8 cellular contexts compared by ENCODE assay signal in the genomic region with DNA sequence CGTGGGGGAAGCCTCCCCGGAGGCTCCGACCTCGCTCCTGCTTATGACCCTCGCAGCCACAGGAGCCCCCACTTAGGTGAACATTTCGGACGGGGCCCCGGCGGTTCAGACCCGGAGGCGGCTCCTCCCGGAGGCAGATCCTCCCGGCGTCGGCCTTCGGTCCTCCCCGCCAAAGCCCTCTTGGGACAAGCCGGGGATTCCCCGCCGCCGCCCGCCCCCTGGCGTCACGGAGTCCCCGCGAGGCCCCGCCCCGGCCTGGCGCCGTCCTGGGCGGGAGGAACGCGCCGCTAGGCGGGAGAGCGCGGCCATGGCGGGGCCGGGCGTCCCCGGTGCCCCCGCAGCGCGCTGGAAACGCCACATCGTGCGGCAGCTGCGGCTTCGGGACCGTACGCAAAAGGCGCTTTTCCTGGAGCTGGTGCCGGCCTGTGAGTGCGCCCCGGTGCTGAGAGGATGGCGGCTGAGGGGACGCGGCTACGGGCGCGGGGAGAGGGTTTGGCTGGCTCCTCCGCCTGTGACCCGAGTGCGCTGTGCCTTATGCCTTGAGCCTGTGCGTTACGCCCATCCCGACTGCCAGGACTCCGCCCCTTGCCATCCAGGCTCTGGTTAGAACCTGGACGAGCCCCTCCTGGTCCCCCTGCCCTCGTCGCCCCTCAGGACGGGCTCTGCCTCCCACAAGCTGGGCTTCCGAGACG. TPM values are rescaled to one million over a fixed set of nuclear protein-coding genes. Genes with fewer than 3 reads are reported as not detected.
DNase-seq lines count a peak whose midpoint lies in the region; ATAC-seq, FAIRE-seq and TF ChIP-seq lines count a peak whose summit lies in the region.

A gene with protein sequence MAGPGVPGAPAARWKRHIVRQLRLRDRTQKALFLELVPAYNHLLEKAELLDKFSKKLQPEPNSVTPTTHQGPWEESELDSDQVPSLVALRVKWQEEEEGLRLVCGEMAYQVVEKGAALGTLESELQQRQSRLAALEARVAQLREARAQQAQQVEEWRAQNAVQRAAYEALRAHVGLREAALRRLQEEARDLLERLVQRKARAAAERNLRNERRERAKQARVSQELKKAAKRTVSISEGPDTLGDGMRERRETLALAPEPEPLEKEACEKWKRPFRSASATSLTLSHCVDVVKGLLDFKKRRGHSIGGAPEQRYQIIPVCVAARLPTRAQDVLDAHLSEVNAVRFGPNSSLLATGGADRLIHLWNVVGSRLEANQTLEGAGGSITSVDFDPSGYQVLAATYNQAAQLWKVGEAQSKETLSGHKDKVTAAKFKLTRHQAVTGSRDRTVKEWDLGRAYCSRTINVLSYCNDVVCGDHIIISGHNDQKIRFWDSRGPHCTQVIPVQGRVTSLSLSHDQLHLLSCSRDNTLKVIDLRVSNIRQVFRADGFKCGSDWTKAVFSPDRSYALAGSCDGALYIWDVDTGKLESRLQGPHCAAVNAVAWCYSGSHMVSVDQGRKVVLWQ (plus strand): TSS at position 273 of the 692 bp plus-strand sequence. CDS start 35 bp downstream, at position 308.

- peak; percentile 53 for ATAC-seq in HG03064 (IDR thresholded peaks at IDR 0.05; ENCODE audit: low read depth, unreplicated experiment)

- in situ Hi-C loops in ACHN (cut with HindIII; ENCODE audit: low pct_ligation_motif_present, low pct_unique_long_range_greater_than_20kb, low sequenced_read_pairs): loop anchor here (10.0 kb wide), 1 partner anchor 59 kb away; a partner anchor contains a TSS

- no peak for FAIRE-seq in keratinocyte (lab: Jason Lieb, UNC)

- H3K79me2 ChIP-seq in keratinocyte (ENCODE audit: control insufficient read depth, insufficient read depth, low read length): peaks cover 18% of the 10 kb centered on the region

- H4K20me1 ChIP-seq in keratinocyte (ENCODE audit: control insufficient read depth, extremely low read depth, insufficient read depth, low read length): no peaks in the 10 kb centered on the region

- H2AFZ ChIP-seq in keratinocyte (ENCODE audit: control insufficient read depth, low read length): peak within 1 kb of the TSS; percentile 93

- peaks cover 3 to 8% of the 10 kb centered on the region in 2 experiments for H3K36me3 ChIP-seq in keratinocyte (ENCODE audit: control insufficient read depth in 2 of 2, extremely low read depth in 1 of 2, insufficient read depth in 2 of 2, low read length in 2 of 2)

- TF ChIP-seq POLR2A in GM18526 (IDR thresholded peaks at IDR 0.05; ENCODE audit: extremely low read depth, insufficient read length): peak; percentile 45

- H3K4me1 ChIP-seq in keratinocyte (ENCODE audit: control insufficient read depth, extremely low read depth, insufficient read depth, low read length): peaks cover 23% of the 10 kb centered on the region

- TF ChIP-seq CTCF in keratinocyte (optimal IDR thresholded peaks at IDR 0.05 in 1 of 3, IDR thresholded peaks at IDR 0.05 in 1 of 3, conservative IDR thresholded peaks at IDR 0.05 in 1 of 3; ENCODE audit: extremely low read depth in 1 of 3, insufficient read depth in 2 of 3, low read length in 3 of 3): peak in 1 of 3 experiments; percentile 8

- H3K9ac ChIP-seq in keratinocyte (ENCODE audit: control insufficient read depth, extremely low read depth, insufficient read depth, low read length): peak within 1 kb of the TSS; percentile 85

- peak within 1 kb of the TSS; percentile 68 to 89 (median 75) for H3K4me3 ChIP-seq in keratinocyte (ENCODE audit: control insufficient read depth in 2 of 3, extremely low read depth in 1 of 3, insufficient read depth in 2 of 3, low read depth in 1 of 3, low read length in 3 of 3)

- H3K9me3 ChIP-seq in keratinocyte (ENCODE audit: control insufficient read depth, low read depth, low read length): no peaks in the 10 kb centered on the region

- H3K4me2 ChIP-seq in keratinocyte (ENCODE audit: control insufficient read depth, extremely low read depth, insufficient read depth, low read depth, low read length): peak within 1 kb of the TSS; percentile 91

- dilution Hi-C loops in keratinocyte (cut with MboI; ENCODE audit: extremely low pct_ligation_motif_present, low sequenced_read_pairs): loop anchor here (10.0 kb wide), 1 partner anchor 59 kb away; a partner anchor contains a TSS

- H3K27me3 ChIP-seq in keratinocyte (ENCODE audit: control insufficient read depth, extremely low read depth, insufficient read depth, low read length): no peaks in the 10 kb centered on the region

- H3K27ac ChIP-seq in caudate nucleus (ENCODE audit: low read depth, low read length): peak within 1 kb of the TSS; percentile 99
- H3K27ac ChIP-seq in keratinocyte (ENCODE audit: control insufficient read depth, insufficient read depth, low read length): peak within 1 kb of the TSS; percentile 77

- DNase-seq in ACHN (peak; percentile 83), NCI-H2196 treated with DMSO at 0.1 percent for 48 hours (lab: John Stamatoyannopoulos, UW; ENCODE audit: unreplicated experiment) (peak; percentile 79), caudate nucleus (lab: John Stamatoyannopoulos, UW) (peak in 59 of 61 donors; percentile 61 to 96 (median 86)), keratinocyte (ENCODE audit: low read depth, low spot score) (no peak)
- peak; percentile 80 to 89 (median 88) for DNase-seq in activated CD4-positive, CD25-positive, alpha-beta regulatory T cell (lab: John Stamatoyannopoulos, UW)
- peak; percentile 85 to 90 for DNase-seq in stimulated activated CD4-positive, alpha-beta T cell treated with anti-CD3 and anti-CD28 coated beads, Interleukin-15, amount 100 ng/mL, for 1 hour (ENCODE audit: low read depth in 1 of 2, low spot score in 1 of 2)

- H3K9me1 ChIP-seq in keratinocyte (ENCODE audit: control insufficient read depth, extremely low read depth, insufficient read depth, low read length): no peaks in the 10 kb centered on the region

RNA-seq across cellular contexts. Expression of the gene that starts here (rescaled TPM):
- 8.0 to 18.3 TPM (median 9.9 TPM) in 3 replicates for polyA plus RNA-seq in keratinocyte
- polyA plus RNA-seq in keratinocyte (2011; ENCODE audit: low read depth): 15.6 TPM
- 1.3 and 2.6 TPM in 2 replicates for polyA plus RNA-seq in keratinocyte (2011; cell fraction: cytosol; rRNA removed)
- polyA plus RNA-seq in keratinocyte (2011; cell fraction: nucleus; rRNA removed): 62.1 and 74.2 TPM in 2 replicates
- polyA plus RNA-seq in keratinocyte (2012; ENCODE audit: low replicate concordance): 5.4 and 39.3 TPM in 2 replicates
- polyA minus RNA-seq in keratinocyte: 7.0 to 9.6 TPM (median 7.1 TPM) in 3 replicates
- 3.1 TPM for polyA minus RNA-seq in keratinocyte (2011; cell fraction: cytosol; rRNA and poly(A)+ RNA removed)
- 9.6 and 17.8 TPM in 2 replicates for polyA minus RNA-seq in keratinocyte (2011; cell fraction: nucleus; rRNA and poly(A)+ RNA removed)
